ENCODE assay signal across 8 cellular contexts in genomic region chr10:15744217-15744865, GRCh38. TPM values are rescaled to one million over a fixed set of nuclear protein-coding genes. Genes with fewer than 3 reads are reported as not detected.
DNase-seq lines count a peak whose midpoint lies in the region; ATAC-seq and TF ChIP-seq lines count a peak whose summit lies in the region.

No MANE protein-coding gene starts in this region.

- H3K9me3 Mint-ChIP-seq in activated naive CD4-positive, alpha-beta T cell treated with anti-CD3 and anti-CD28 coated beads for 36 hours: no peaks in the 10 kb centered on the region

- no peak overlapping the region for H3K4me3 ChIP-seq in HEK293 (ENCODE audit: low read depth, low read length)

- POLR2A ChIA-PET in HEK293 (lab: Yijun Ruan, JAX): no interaction called here

- CTCF ChIA-PET in HEK293 (lab: Yijun Ruan, JAX): interaction anchor here (0.6 to 3.2 kb wide), 11 partner anchors 11 to 325 kb away, joined by 3 to 14 read pairs (median 3); partner anchors contain the start of gene ITGA8
- CTCF ChIA-PET in activated naive CD4-positive, alpha-beta T cell treated with anti-CD3 and anti-CD28 coated beads for 36 hours (lab: Charles Lee): no interaction called here

- H3K4me1 ChIP-seq in HEK293 (ENCODE audit: control insufficient read depth, insufficient read depth, low read length): no peaks in the 10 kb centered on the region

- H3K27me3 Mint-ChIP-seq in activated naive CD4-positive, alpha-beta T cell treated with anti-CD3 and anti-CD28 coated beads for 36 hours (ENCODE audit: low read depth): peaks cover 10% of the 10 kb centered on the region

- DNase-seq in activated gamma-delta T cell treated with Interleukin-2 at 50 U/mL for 16 hours (peak; percentile 5), activated gamma-delta T cell (lab: John Stamatoyannopoulos, UW) (no peak), NCI-H146 treated with DMSO at 0.1 percent for 48 hours (lab: John Stamatoyannopoulos, UW; ENCODE audit: unreplicated experiment) (peak; percentile 36), iPS-NIHi11 (ENCODE audit: low spot score) (peak; percentile 66)
- DNase-seq in activated naive CD4-positive, alpha-beta T cell treated with anti-CD3 and anti-CD28 coated beads for 36 hours: peak; percentile 69
- DNase-seq in stimulated activated CD8-positive, alpha-beta memory T cell treated with anti-CD3 and anti-CD28 coated beads, Interleukin-12 subunit alpha, Interleukin-12 subunit beta, amount 100 ng/mL, for 1 hour (ENCODE audit: low read depth): peak; percentile 15

- H3K9me3 ChIP-seq in HEK293 (ENCODE audit: control insufficient read depth, insufficient read depth, low read depth, low read length): no peaks in the 10 kb centered on the region

- H3K27ac Mint-ChIP-seq in activated naive CD4-positive, alpha-beta T cell treated with anti-CD3 and anti-CD28 coated beads for 36 hours: no peak overlapping the region

- peak; percentile 25; the same call in 1 of the 2 replicates for TF ChIP-seq CTCF in HEK293 (tag by site-specific recombination; IDR thresholded peaks at IDR 0.05)

- no peaks in the 10 kb centered on the region for H3K4me1 Mint-ChIP-seq in activated naive CD4-positive, alpha-beta T cell treated with anti-CD3 and anti-CD28 coated beads for 36 hours (ENCODE audit: low read depth)

- no peak for ATAC-seq in GM18517 (IDR thresholded peaks at IDR 0.05; ENCODE audit: unreplicated experiment)

- no peak overlapping the region for H3K4me3 Mint-ChIP-seq in activated naive CD4-positive, alpha-beta T cell treated with anti-CD3 and anti-CD28 coated beads for 36 hours

- no peaks in the 10 kb centered on the region for H3K36me3 ChIP-seq in HEK293 (ENCODE audit: control insufficient read depth in 2 of 2, insufficient read depth in 1 of 2, low read length in 2 of 2)

- H3K27ac ChIP-seq in HEK293 (ENCODE audit: extremely low read depth, low read depth, low read length): no peak overlapping the region

- H3K36me3 Mint-ChIP-seq in activated naive CD4-positive, alpha-beta T cell treated with anti-CD3 and anti-CD28 coated beads for 36 hours (ENCODE audit: low read depth): no peaks in the 10 kb centered on the region

- intact Hi-C loops in activated naive CD4-positive, alpha-beta T cell treated with anti-CD3 and anti-CD28 coated beads for 36 hours (cut with micrococcal nuclease): loop anchor here (1.0 to 5.0 kb wide), 2 partner anchors 157 to 310 kb away; no protein-coding TSS in a partner anchor

TF ChIP-seq in HEK293, 187 proteins besides CTCF, POLR2A, EP300 and RAD21:
- TF ChIP-seq ZNF654 (tag by site-specific recombination; IDR thresholded peaks at IDR 0.05; ENCODE audit: low read depth): peak; percentile 58
- no peak for TF ChIP-seq ZNF830 (tag by site-specific recombination; IDR thresholded peaks at IDR 0.05; ENCODE audit: low read depth)
- no peak for TF ChIP-seq HOXD13 (CRISPR knock-in tag; IDR thresholded peaks at IDR 0.05; ENCODE audit: borderline replicate concordance)
TF ChIP-seq in HEK293: peak in this region for 1.

RNA-seq across cellular contexts. Expression of gene ITGA8, which starts 24.6 kb away (rescaled TPM):
- not detected for total RNA-seq in activated naive CD4-positive, alpha-beta T cell treated with anti-CD3 and anti-CD28 coated beads for 36 hours
